In genomic region chr2:102798181-102798580, GRCh38 we compare ENCODE assay signal across 1 cellular context.
TF ChIP-seq lines count a peak whose summit lies in the region.

No MANE protein-coding gene starts in this region.

TF ChIP-seq in HepG2, 621 proteins besides CTCF, POLR2A, EP300 and RAD21 (continued from another document):
- TF ChIP-seq ZSCAN30 (CRISPR knock-in tag; IDR thresholded peaks at IDR 0.05) (no peak), YEATS2 (CRISPR knock-in tag; IDR thresholded peaks at IDR 0.05; ENCODE audit: borderline replicate concordance) (no peak), FOSL1 (CRISPR knock-in tag; IDR thresholded peaks at IDR 0.05; ENCODE audit: borderline replicate concordance) (no peak), SSRP1 (CRISPR knock-in tag; IDR thresholded peaks at IDR 0.05) (no peak)
TF ChIP-seq in HepG2: peak in this region for 0.
